8 cellular contexts compared by ENCODE assay signal in genomic region chr6:155327326-155328073, GRCh38. TPM values are rescaled to one million over a fixed set of nuclear protein-coding genes. Genes with fewer than 3 reads are reported as not detected.
A peak's percentile ranks its signal among the peaks of the same experiment; 100 is the strongest.
DNase-seq lines count a peak whose midpoint lies in the region; ATAC-seq and TF ChIP-seq lines count a peak whose summit lies in the region.

No MANE protein-coding gene starts in this region.

- no peaks in the 10 kb centered on the region for H3K9me3 ChIP-seq in endodermal cell (ENCODE audit: control insufficient read depth, low read length)

- H3K27me3 Mint-ChIP-seq in activated CD8-positive, alpha-beta T cell treated with anti-CD3 and anti-CD28 coated beads, Interleukin-2, amount 10 ng/mL, durations not matched to agents 7 days and 5 days (ENCODE audit: low read depth) = peaks cover 2% of the 10 kb centered on the region
- no peaks in the 10 kb centered on the region for H3K27me3 Mint-ChIP-seq in endodermal cell (ENCODE audit: insufficient read depth)
- H3K27me3 Mint-ChIP-seq in natural killer cell treated with Interleukin-12 subunit alpha and Interleukin-12 subunit beta and Interleukin-15 and Interleukin-18, amount 100 ng/mL, for 72 hours = peaks cover 2 to 7% of the 10 kb centered on the region in 2 donors

- 0% methylated on average over 1 of the region's 1 CpG for WGBS in endodermal cell (ENCODE audit: insufficient coverage in 1 of 2, insufficient read length in 1 of 2), 2 experiments

- POLR2A ChIA-PET in activated CD8-positive, alpha-beta T cell treated with anti-CD3 and anti-CD28 coated beads, Interleukin-2, amount 10 ng/mL, durations not matched to agents 7 days and 5 days (lab: Charles Lee) = no interaction called here

- peak; percentile 78 for ATAC-seq in HG03378 (IDR thresholded peaks at IDR 0.05; ENCODE audit: unreplicated experiment)
- peak; percentile 47 for ATAC-seq in activated CD8-positive, alpha-beta T cell treated with anti-CD3 and anti-CD28 coated beads, Interleukin-2, amount 10 ng/mL, durations not matched to agents 7 days and 5 days
- ATAC-seq in natural killer cell treated with Interleukin-12 subunit alpha and Interleukin-12 subunit beta and Interleukin-15 and Interleukin-18, amount 100 ng/mL, for 72 hours = no peak

- H3K36me3 ChIP-seq in endodermal cell (ENCODE audit: control insufficient read depth, insufficient read depth, low read length) = no peaks in the 10 kb centered on the region

- peaks cover 15% of the 10 kb centered on the region for H3K4me1 Mint-ChIP-seq in activated CD8-positive, alpha-beta T cell treated with anti-CD3 and anti-CD28 coated beads, Interleukin-2, amount 10 ng/mL, durations not matched to agents 7 days and 5 days (ENCODE audit: low read depth)
- H3K4me1 Mint-ChIP-seq in endodermal cell = peaks cover 32% of the 10 kb centered on the region
- H3K4me1 Mint-ChIP-seq in natural killer cell treated with Interleukin-12 subunit alpha and Interleukin-12 subunit beta and Interleukin-15 and Interleukin-18, amount 100 ng/mL, for 72 hours (ENCODE audit: low read depth in 2 of 2) = peaks cover 3 to 5% of the 10 kb centered on the region in 2 donors

- peak; percentile 94 for TF ChIP-seq CTCF in endodermal cell (conservative IDR thresholded peaks at IDR 0.05)

- peak overlapping the region; percentile 53 for H3K4me3 ChIP-seq in endodermal cell (ENCODE audit: low read length)

- H3K36me3 Mint-ChIP-seq in activated CD8-positive, alpha-beta T cell treated with anti-CD3 and anti-CD28 coated beads, Interleukin-2, amount 10 ng/mL, durations not matched to agents 7 days and 5 days (ENCODE audit: low read depth) = no peaks in the 10 kb centered on the region
- no peaks in the 10 kb centered on the region for H3K36me3 Mint-ChIP-seq in endodermal cell (ENCODE audit: low read depth)
- H3K36me3 Mint-ChIP-seq in natural killer cell treated with Interleukin-12 subunit alpha and Interleukin-12 subunit beta and Interleukin-15 and Interleukin-18, amount 100 ng/mL, for 72 hours = no peaks in the 10 kb centered on the region

- no peak overlapping the region for H3K9ac ChIP-seq in endodermal cell (ENCODE audit: extremely low read depth, low read length, poor library complexity, severe bottlenecking)

- H3K27ac Mint-ChIP-seq in activated CD8-positive, alpha-beta T cell treated with anti-CD3 and anti-CD28 coated beads, Interleukin-2, amount 10 ng/mL, durations not matched to agents 7 days and 5 days = no peak overlapping the region
- peak overlapping the region; percentile 33 for H3K27ac Mint-ChIP-seq in endodermal cell
- peak overlapping the region in 1 of 2 donors; percentile 7 for H3K27ac Mint-ChIP-seq in natural killer cell treated with Interleukin-12 subunit alpha and Interleukin-12 subunit beta and Interleukin-15 and Interleukin-18, amount 100 ng/mL, for 72 hours

- no peak overlapping the region for H3K4me3 Mint-ChIP-seq in activated CD8-positive, alpha-beta T cell treated with anti-CD3 and anti-CD28 coated beads, Interleukin-2, amount 10 ng/mL, durations not matched to agents 7 days and 5 days
- H3K4me3 Mint-ChIP-seq in endodermal cell = peak overlapping the region; percentile 32
- H3K4me3 Mint-ChIP-seq in natural killer cell treated with Interleukin-12 subunit alpha and Interleukin-12 subunit beta and Interleukin-15 and Interleukin-18, amount 100 ng/mL, for 72 hours = no peak overlapping the region

- H3K27me3 ChIP-seq in endodermal cell (ENCODE audit: control insufficient read depth, insufficient read depth, low read length, poor library complexity, severe bottlenecking) = no peaks in the 10 kb centered on the region

- peaks cover 8% of the 10 kb centered on the region for H3K4me1 ChIP-seq in endodermal cell (ENCODE audit: control insufficient read depth, insufficient read depth, low read length)

- H3K9me3 Mint-ChIP-seq in activated CD8-positive, alpha-beta T cell treated with anti-CD3 and anti-CD28 coated beads, Interleukin-2, amount 10 ng/mL, durations not matched to agents 7 days and 5 days (ENCODE audit: insufficient read depth) = no peaks in the 10 kb centered on the region
- H3K9me3 Mint-ChIP-seq in endodermal cell = no peaks in the 10 kb centered on the region
- no peaks in the 10 kb centered on the region for H3K9me3 Mint-ChIP-seq in natural killer cell treated with Interleukin-12 subunit alpha and Interleukin-12 subunit beta and Interleukin-15 and Interleukin-18, amount 100 ng/mL, for 72 hours

- DNase-seq in activated gamma-delta T cell treated with Interleukin-2 at 50 U/mL for 16 hours (peak; percentile 56), activated gamma-delta T cell (lab: John Stamatoyannopoulos, UW) (no peak), NCI-H774 (lab: John Stamatoyannopoulos, UW) (peak; percentile 73), endodermal cell (peak; percentile 82)
- DNase-seq in activated CD8-positive, alpha-beta T cell treated with anti-CD3 and anti-CD28 coated beads, Interleukin-2, amount 10 ng/mL, durations not matched to agents 7 days and 5 days = peak; percentile 71
- peak; percentile 66 for DNase-seq in natural killer cell treated with Interleukin-12 subunit alpha and Interleukin-12 subunit beta and Interleukin-15 and Interleukin-18, amount 100 ng/mL, for 72 hours (ENCODE audit: low spot score)
- peak; percentile 56 for DNase-seq in stimulated activated naive CD4-positive, alpha-beta T cell treated with Interleukin-2 at 50 U/mL for 16 hours (lab: John Stamatoyannopoulos, UW)

- no peak overlapping the region for H3K27ac ChIP-seq in endodermal cell (ENCODE audit: low read depth, low read length)

- CTCF ChIA-PET in activated CD8-positive, alpha-beta T cell treated with anti-CD3 and anti-CD28 coated beads, Interleukin-2, amount 10 ng/mL, durations not matched to agents 7 days and 5 days (lab: Charles Lee) = interaction anchor here (0.6 to 5.4 kb wide), 12 partner anchors 11 to 399 kb away, joined by 3 to 40 read pairs (median 4); partner anchors contain the start of gene TFB1M

RNA-seq across cellular contexts. Expression of gene TFB1M, which starts 13.2 kb away (rescaled TPM):
- total RNA-seq in activated CD8-positive, alpha-beta T cell treated with anti-CD3 and anti-CD28 coated beads, Interleukin-2, amount 10 ng/mL, durations not matched to agents 7 days and 5 days = 10 to 100 TPM; 34.9 to 35.1 TPM
- total RNA-seq in endodermal cell = 10 to 100 TPM; 38.8 to 43.0 TPM
- 19.8 TPM for polyA plus RNA-seq in endodermal cell (2013, experiment 1 of 2)
- polyA plus RNA-seq in endodermal cell (2013, experiment 2 of 2) = 17.0 TPM
- total RNA-seq in natural killer cell treated with Interleukin-12 subunit alpha and Interleukin-12 subunit beta and Interleukin-15 and Interleukin-18, amount 100 ng/mL, for 72 hours = 10 to 100 TPM; 24.1 to 44.1 TPM

Comparison
In these comparisons a context has a peak if more than half of its experiments do, and no peak if none do; other contexts are left out.
1. ATAC-seq: peak in HG03378 (single experiment) and activated CD8-positive, alpha-beta T cell treated with anti-CD3 and anti-CD28 coated beads, Interleukin-2, amount 10 ng/mL, durations not matched to agents 7 days and 5 days (single experiment); none in natural killer cell treated with Interleukin-12 subunit alpha and Interleukin-12 subunit beta and Interleukin-15 and Interleukin-18, amount 100 ng/mL, for 72 hours (0 of 2).